16 cellular contexts compared by ENCODE assay signal in the genomic region with DNA sequence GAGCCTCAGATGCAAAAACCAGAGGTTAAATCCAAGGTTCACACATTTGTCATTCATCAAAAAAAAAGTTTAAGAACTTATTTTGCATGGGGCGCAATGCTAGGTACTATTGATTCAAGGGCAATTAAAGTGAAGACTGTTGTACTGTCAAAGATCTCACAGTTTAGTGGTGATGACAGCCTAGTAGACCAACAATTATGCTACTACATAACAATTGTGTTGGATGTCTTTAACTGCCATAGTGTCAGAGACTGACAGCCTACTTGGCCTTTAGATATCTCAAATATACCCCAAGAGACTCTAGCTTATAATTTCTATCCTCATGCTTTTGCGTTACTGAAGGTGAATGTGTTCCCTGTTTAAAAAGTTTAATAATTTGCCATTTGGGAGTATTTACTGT.
DNase-seq lines count a peak whose midpoint lies in the region; ATAC-seq and TF ChIP-seq lines count a peak whose summit lies in the region.
"Had no signal": no experiment of that assay in that cellular context is flagged by ENCODE, and none has a peak within 500 bp of the region (broad histone marks: within the 10 kb centered on the region; RNA-seq: fewer than 3 reads in every experiment).

No MANE protein-coding gene starts in this region.

- TF ChIP-seq CTCF in heart left ventricle (IDR thresholded peaks at IDR 0.05) = no peak
- TF ChIP-seq CTCF in right atrium auricular region (IDR thresholded peaks at IDR 0.05) = no peak
- TF ChIP-seq CTCF in left ventricle myocardium inferior (IDR thresholded peaks at IDR 0.05; ENCODE audit: borderline replicate concordance) = no peak
- no peak for TF ChIP-seq CTCF in vagina (IDR thresholded peaks at IDR 0.05)

- no peak overlapping the region for H3K4me3 ChIP-seq in heart left ventricle
- H3K4me3 ChIP-seq in right atrium auricular region = no peak overlapping the region
- H3K4me3 ChIP-seq in left ventricle myocardium inferior = no peak overlapping the region
- H3K4me3 ChIP-seq in subcutaneous abdominal adipose tissue (ENCODE audit: low read depth in 1 of 5, low read length in 5 of 5) = no peak overlapping the region
- no peak overlapping the region for H3K4me3 ChIP-seq in vagina
- H3K4me3 ChIP-seq: BLaER1 treated with 17β-estradiol and CSF1 and Interleukin-3, amounts not matched to agents 10 nM and 100 nM; GM12878; GM23248; HAP-1 had no signal

- H3K9me3 ChIP-seq in heart left ventricle = no peaks in the 10 kb centered on the region
- no peaks in the 10 kb centered on the region for H3K9me3 ChIP-seq in right atrium auricular region
- no peaks in the 10 kb centered on the region for H3K9me3 ChIP-seq in left ventricle myocardium inferior (replicated peaks)
- H3K9me3 ChIP-seq in subcutaneous abdominal adipose tissue (ENCODE audit: control insufficient read depth in 5 of 5, low read length in 5 of 5) = no peaks in the 10 kb centered on the region
- no peaks in the 10 kb centered on the region for H3K9me3 ChIP-seq in vagina
- H3K9me3 ChIP-seq: BLaER1 treated with 17β-estradiol and CSF1 and Interleukin-3, amounts not matched to agents 10 nM and 100 nM; HAP-1 had no signal

- intact Hi-C loops in heart left ventricle (cut with DNase I) (loop anchor here in 2 of 10 donors (10.0 kb wide), 2 partner anchors 52 to 78 kb away; no protein-coding TSS in a partner anchor), left ventricle myocardium inferior (cut with micrococcal nuclease) (no loop called here), vagina (cut with DNase I) (no loop called here)

- H3K4me1 ChIP-seq in heart left ventricle (peaks cover 0 to 62% (median 20%) of the 10 kb centered on the region in 12 donors), right atrium auricular region (peaks cover 0 to 35% of the 10 kb centered on the region in 2 donors), left ventricle myocardium inferior (peaks cover 53% of the 10 kb centered on the region), subcutaneous abdominal adipose tissue (ENCODE audit: control insufficient read depth in 5 of 5, insufficient read depth in 5 of 5, low read length in 5 of 5) (peaks cover 0 to 44% (median 25%) of the 10 kb centered on the region in 5 donors), vagina (no peaks in the 10 kb centered on the region)
- H3K4me1 ChIP-seq: BLaER1 treated with 17β-estradiol and CSF1 and Interleukin-3, amounts not matched to agents 10 nM and 100 nM; HAP-1 had no signal

- TF ChIP-seq POLR2A in heart left ventricle (IDR thresholded peaks at IDR 0.05) = no peak
- no peak for TF ChIP-seq POLR2A in vagina (IDR thresholded peaks at IDR 0.05)

- no peak for DNase-seq in heart left ventricle
- no peak for DNase-seq in right atrium auricular region (ENCODE audit: low spot score)
- DNase-seq in left ventricle myocardium inferior = no peak
- no peak for DNase-seq in vagina (ENCODE audit: extremely low spot score in 2 of 2)
- no peak for DNase-seq in iPS-NIHi11 (ENCODE audit: low spot score)
- DNase-seq: CD8-positive, alpha-beta T cell; DMS 273 treated with DMSO at 0.1 percent for 48 hours; DMS53; DND-41; EL; GM23248 had no signal

- no peaks in the 10 kb centered on the region for H3K27me3 ChIP-seq in heart left ventricle
- no peaks in the 10 kb centered on the region for H3K27me3 ChIP-seq in right atrium auricular region
- H3K27me3 ChIP-seq in left ventricle myocardium inferior (ENCODE audit: low read depth) = no peaks in the 10 kb centered on the region
- H3K27me3 ChIP-seq in subcutaneous abdominal adipose tissue (ENCODE audit: control insufficient read depth in 5 of 5, insufficient read depth in 4 of 5, low read length in 5 of 5) = no peaks in the 10 kb centered on the region
- H3K27me3 ChIP-seq in vagina = no peaks in the 10 kb centered on the region
- H3K27me3 ChIP-seq: BLaER1 treated with 17β-estradiol and CSF1 and Interleukin-3, amounts not matched to agents 10 nM and 100 nM had no signal

- H3K9ac ChIP-seq in subcutaneous abdominal adipose tissue (ENCODE audit: low read length in 5 of 5) = no peak overlapping the region
- H3K9ac ChIP-seq: BLaER1 treated with 17β-estradiol and CSF1 and Interleukin-3, amounts not matched to agents 10 nM and 100 nM; GM23248 had no signal

- H3K36me3 ChIP-seq in heart left ventricle (no peaks in the 10 kb centered on the region), right atrium auricular region (no peaks in the 10 kb centered on the region), left ventricle myocardium inferior (no peaks in the 10 kb centered on the region), subcutaneous abdominal adipose tissue (ENCODE audit: control insufficient read depth in 5 of 5, insufficient read depth in 5 of 5, low read length in 5 of 5) (no peaks in the 10 kb centered on the region), vagina (no peaks in the 10 kb centered on the region)
- H3K36me3 ChIP-seq: BLaER1 treated with 17β-estradiol and CSF1 and Interleukin-3, amounts not matched to agents 10 nM and 100 nM; HAP-1 had no signal

- ATAC-seq in heart left ventricle = peak in 3 of 4 donors; percentile 45 to 73 (median 51)
- ATAC-seq in HG03135 (IDR thresholded peaks at IDR 0.05; ENCODE audit: unreplicated experiment) = no peak
- ATAC-seq: CD8-positive, alpha-beta T cell; GM12878 had no signal

- H3K27ac ChIP-seq in heart left ventricle (peak overlapping the region in 6 of 12 donors; percentile 6 to 41 (median 25)), right atrium auricular region (no peak overlapping the region), left ventricle myocardium inferior (replicated peaks) (peak overlapping the region; percentile 57), subcutaneous abdominal adipose tissue (ENCODE audit: low read depth, low read length) (peak overlapping the region; percentile 2), vagina (peak overlapping the region; percentile 29)
- H3K27ac ChIP-seq: BLaER1 treated with 17β-estradiol and CSF1 and Interleukin-3, amounts not matched to agents 10 nM and 100 nM; GM23248 had no signal

- WGBS in heart left ventricle, 4 donors = 40 to 63% (median 56%) methylated on average over 2 of the region's 2 CpGs

Comparison
In these comparisons a context has a peak if more than half of its experiments do, and no peak if none do; other contexts are left out.
1. H3K27ac ChIP-seq: peak in left ventricle myocardium inferior (single experiment), subcutaneous abdominal adipose tissue (single experiment) and vagina (single experiment); none in right atrium auricular region (0 of 2).